8 cellular contexts compared by ENCODE assay signal in genomic region chr16:25031441-25032307, GRCh38. TPM values are rescaled to one million over a fixed set of nuclear protein-coding genes. Genes with fewer than 3 reads are reported as not detected.
A peak's percentile ranks its signal among the peaks of the same experiment; 100 is the strongest.
DNase-seq lines count a peak whose midpoint lies in the region; ATAC-seq and TF ChIP-seq lines count a peak whose summit lies in the region.

No MANE protein-coding gene starts in this region.

- H3K27ac ChIP-seq in SK-N-SH (ENCODE audit: low read depth in 2 of 2, low read length in 1 of 2) (no peak overlapping the region; a peak in 1 of 4 replicates), osteoblast (ENCODE audit: low read depth, low read length) (peak overlapping the region; percentile 63), thymus (ENCODE audit: low read depth) (peak overlapping the region; percentile 85)

- H3K9me3 Mint-ChIP-seq in activated naive CD8-positive, alpha-beta T cell (ENCODE audit: low read depth), result no peaks in the 10 kb centered on the region

- 3% methylated on average over 43 of the region's 51 CpGs for whole genome bisulfite sequencing in SK-N-SH (ENCODE audit: low lambda C conversion rate)
- WGBS in thymus, result 2% methylated on average over 51 of the region's 51 CpGs

- H3K4me3 Mint-ChIP-seq in activated naive CD8-positive, alpha-beta T cell, result peak overlapping the region; percentile 85

- peak overlapping the region; percentile 84 to 96 for H3K4me3 ChIP-seq in SK-N-SH (ENCODE audit: low read depth in 2 of 2, low read length in 1 of 2)
- H3K4me3 ChIP-seq in osteoblast (ENCODE audit: insufficient read depth, low read length), result peak overlapping the region; percentile 99
- H3K4me3 ChIP-seq in thymus (ENCODE audit: low read length), result peak overlapping the region; percentile 84

- H3K79me2 ChIP-seq in SK-N-SH (ENCODE audit: insufficient read depth) (peaks cover 6% of the 10 kb centered on the region; the same call in 1 of the 2 replicates), osteoblast (ENCODE audit: insufficient read depth, low read length) (peaks cover 12% of the 10 kb centered on the region)

- H3K4me1 Mint-ChIP-seq in activated naive CD8-positive, alpha-beta T cell (ENCODE audit: low read depth), result peaks cover 46% of the 10 kb centered on the region

- intact Hi-C loops in head of caudate nucleus (cut with DNase I), result loop anchor here (2.0 kb wide), 1 partner anchor 75 kb away; no protein-coding TSS in a partner anchor

- no peak for TF ChIP-seq RAD21 in SK-N-SH (IDR thresholded peaks at IDR 0.05; ENCODE audit: low read length)

- peak overlapping the region; percentile 97 for H3K27ac Mint-ChIP-seq in activated naive CD8-positive, alpha-beta T cell

- peak overlapping the region; percentile 97 for H2AFZ ChIP-seq in SK-N-SH (ENCODE audit: low read depth)
- peak overlapping the region; percentile 95 for H2AFZ ChIP-seq in osteoblast (ENCODE audit: low read length)

- H3K9me3 ChIP-seq in SK-N-SH, result no peaks in the 10 kb centered on the region
- no peaks in the 10 kb centered on the region for H3K9me3 ChIP-seq in osteoblast (ENCODE audit: low read depth, low read length)
- H3K9me3 ChIP-seq in thymus (ENCODE audit: control insufficient read depth), result no peaks in the 10 kb centered on the region

- H3K36me3 ChIP-seq in SK-N-SH (replicated peaks in 1 of 2; ENCODE audit: control insufficient read depth in 1 of 2, insufficient read depth in 2 of 2, low read length in 1 of 2) (no peaks in the 10 kb centered on the region), osteoblast (ENCODE audit: insufficient read depth, low read length) (no peaks in the 10 kb centered on the region), thymus (ENCODE audit: control insufficient read depth, insufficient read depth) (no peaks in the 10 kb centered on the region)

- peaks cover 2% of the 10 kb centered on the region for H3K36me3 Mint-ChIP-seq in activated naive CD8-positive, alpha-beta T cell

- peak; percentile 96 for ATAC-seq in HG02610 (IDR thresholded peaks at IDR 0.05; ENCODE audit: unreplicated experiment)

- no peaks in the 10 kb centered on the region for H3K9me2 ChIP-seq in SK-N-SH

- TF ChIP-seq CTCF in GM10248 (IDR thresholded peaks at IDR 0.05; ENCODE audit: control extremely low read depth, extremely low read depth, low read depth, missing control alignments), result no peak
- no peak for TF ChIP-seq CTCF in SK-N-SH (IDR thresholded peaks at IDR 0.05)
- TF ChIP-seq CTCF in osteoblast (IDR thresholded peaks at IDR 0.05; ENCODE audit: extremely low read depth, low read depth, low read length), result no peak

- DNase-seq in GM10248 (ENCODE audit: extremely low spot score) (peak; percentile 92), NCI-H1092 (lab: John Stamatoyannopoulos, UW) (peak; percentile 97), SK-N-SH (peak; percentile 93), head of caudate nucleus (peak; percentile 84 to 97 (median 92)), osteoblast (ENCODE audit: insufficient read length, low spot score, missing footprints) (peak; percentile 97)

- H4K20me1 ChIP-seq in SK-N-SH (ENCODE audit: insufficient read depth), result no peaks in the 10 kb centered on the region
- no peaks in the 10 kb centered on the region for H4K20me1 ChIP-seq in osteoblast (ENCODE audit: insufficient read depth, low read length)

- POLR2A ChIA-PET in GM10248 (lab: Yijun Ruan, JAX) (no interaction called here), SK-N-SH (lab: Yijun Ruan, JAX) (interaction anchor here (0.6 to 0.7 kb wide), 2 partner anchors 16 to 408 kb away, joined by 3 read pairs; no protein-coding TSS in a partner anchor)

- H3K27me3 Mint-ChIP-seq in activated naive CD8-positive, alpha-beta T cell, result no peaks in the 10 kb centered on the region

- peaks cover 15% of the 10 kb centered on the region for H3F3A ChIP-seq in SK-N-SH (replicated peaks; ENCODE audit: insufficient read depth)

- CTCF ChIA-PET in GM10248 (lab: Yijun Ruan, JAX), result interaction anchor here (0.6 to 1.1 kb wide), 4 partner anchors 14 to 78 kb away, joined by 3 to 6 read pairs (median 4); no protein-coding TSS in a partner anchor
- CTCF ChIA-PET in SK-N-SH (lab: Yijun Ruan, JAX), result interaction anchor here (0.8 to 1.2 kb wide), 2 partner anchors 11 to 43 kb away, joined by 3 to 5 read pairs; no protein-coding TSS in a partner anchor

- peak overlapping the region; percentile 99 for H3K4me2 ChIP-seq in SK-N-SH
- H3K4me2 ChIP-seq in osteoblast (ENCODE audit: insufficient read depth, low read length), result peak overlapping the region; percentile 91

- H3K27me3 ChIP-seq in SK-N-SH (ENCODE audit: insufficient read depth), result no peaks in the 10 kb centered on the region
- no peaks in the 10 kb centered on the region for H3K27me3 ChIP-seq in osteoblast (ENCODE audit: insufficient read depth, low read length)
- H3K27me3 ChIP-seq in thymus (ENCODE audit: control insufficient read depth, insufficient read depth), result no peaks in the 10 kb centered on the region

- H3K4me1 ChIP-seq in SK-N-SH (ENCODE audit: control insufficient read depth in 1 of 2, insufficient read depth in 2 of 2, low read depth in 1 of 2, low read length in 1 of 2), result peaks cover 7 to 18% of the 10 kb centered on the region in 2 experiments; a peak in 2 of 4 replicates
- H3K4me1 ChIP-seq in osteoblast (ENCODE audit: insufficient read depth, low read length), result peaks cover 42% of the 10 kb centered on the region
- H3K4me1 ChIP-seq in thymus (ENCODE audit: control insufficient read depth, insufficient read depth, low read length), result peaks cover 5% of the 10 kb centered on the region

- H3K9ac ChIP-seq in SK-N-SH, result peak overlapping the region; percentile 74

- no peak for TF ChIP-seq EP300 in SK-N-SH (IDR thresholded peaks at IDR 0.05; ENCODE audit: borderline replicate concordance in 1 of 2, low read depth in 1 of 2, low read length in 1 of 2)

TF ChIP-seq in SK-N-SH, 30 proteins besides CTCF, POLR2A, EP300 and RAD21 (continues in another document):
- TF ChIP-seq NFIC (IDR thresholded peaks at IDR 0.05; ENCODE audit: borderline replicate concordance), result no peak
- TF ChIP-seq SMC3 (IDR thresholded peaks at IDR 0.05; ENCODE audit: low read depth, low read length), result no peak
- no peak for TF ChIP-seq NRF1 (IDR thresholded peaks at IDR 0.05; ENCODE audit: low read depth, low read length)
- TF ChIP-seq FOXM1 (IDR thresholded peaks at IDR 0.05; ENCODE audit: low read depth), result no peak
- TF ChIP-seq RFX5 (IDR thresholded peaks at IDR 0.05; ENCODE audit: low read length), result no peak
- peak; percentile 80 for TF ChIP-seq ELF1 (IDR thresholded peaks at IDR 0.05)
- no peak for TF ChIP-seq USF1 (IDR thresholded peaks at IDR 0.05; ENCODE audit: borderline replicate concordance, low read depth)
- TF ChIP-seq SIN3A (IDR thresholded peaks at IDR 0.05; ENCODE audit: borderline replicate concordance, low read depth, low read length), result peak; percentile 71; the same call in 1 of the 2 replicates
- TF ChIP-seq RCOR1 (IDR thresholded peaks at IDR 0.05; ENCODE audit: low read length), result no peak
- TF ChIP-seq POLR2AphosphoS5 (IDR thresholded peaks at IDR 0.05; ENCODE audit: low read depth, low read length), result peak; percentile 44; the same call in 1 of the 2 replicates
- no peak for TF ChIP-seq FOSL2 (IDR thresholded peaks at IDR 0.05; ENCODE audit: borderline replicate concordance, low read depth)
- TF ChIP-seq RXRA (IDR thresholded peaks at IDR 0.05; ENCODE audit: borderline replicate concordance, low read depth), result no peak
- peak; percentile 88 for TF ChIP-seq MXI1 (IDR thresholded peaks at IDR 0.05; ENCODE audit: low read depth, low read length)
- no peak for TF ChIP-seq FOXJ3 (CRISPR knock-in tag; IDR thresholded peaks at IDR 0.05)
- TF ChIP-seq TAF1 (IDR thresholded peaks at IDR 0.05; ENCODE audit: borderline replicate concordance, low read depth, low read length), result peak; percentile 39; the same call in 1 of the 2 replicates
- TF ChIP-seq GABPA (IDR thresholded peaks at IDR 0.05; ENCODE audit: low read depth), result peak; percentile 83
- TF ChIP-seq PBX3 (IDR thresholded peaks at IDR 0.05), result peak; percentile 86
- no peak for TF ChIP-seq CHD2 (IDR thresholded peaks at IDR 0.05; ENCODE audit: low read length, partially characterized antibody)
- TF ChIP-seq JUND (IDR thresholded peaks at IDR 0.05), result no peak
- TF ChIP-seq TCF12 (IDR thresholded peaks at IDR 0.05), result no peak

RNA-seq across cellular contexts. Expression of gene ARHGAP17, which starts 16.5 kb away (rescaled TPM):
- polyA plus RNA-seq in SK-N-SH (2012; rRNA removed) (24.0 and 33.4 TPM in 2 replicates), thymus (49.1 TPM)
- 29.4 and 31.9 TPM in 2 replicates for polyA plus RNA-seq in SK-N-SH (2012; cell fraction: cytosol; rRNA removed)
- 55.1 and 63.8 TPM in 2 replicates for polyA plus RNA-seq in SK-N-SH (2012; cell fraction: nucleus; rRNA removed)
- total RNA-seq in osteoblast, result 34.7 and 40.1 TPM in 2 replicates

Comparison
In these comparisons a context has a peak if more than half of its experiments do, and no peak if none do; other contexts are left out.
1. H3K27ac ChIP-seq: peak in osteoblast (single experiment) and thymus (single experiment); none in SK-N-SH (0 of 2).
2. Peak in every context shown above with its lines, with median percentiles within 50 percentile points of each other: DNase-seq and H3K4me3 ChIP-seq.